8 cellular contexts compared by ENCODE assay signal in the genomic region with DNA sequence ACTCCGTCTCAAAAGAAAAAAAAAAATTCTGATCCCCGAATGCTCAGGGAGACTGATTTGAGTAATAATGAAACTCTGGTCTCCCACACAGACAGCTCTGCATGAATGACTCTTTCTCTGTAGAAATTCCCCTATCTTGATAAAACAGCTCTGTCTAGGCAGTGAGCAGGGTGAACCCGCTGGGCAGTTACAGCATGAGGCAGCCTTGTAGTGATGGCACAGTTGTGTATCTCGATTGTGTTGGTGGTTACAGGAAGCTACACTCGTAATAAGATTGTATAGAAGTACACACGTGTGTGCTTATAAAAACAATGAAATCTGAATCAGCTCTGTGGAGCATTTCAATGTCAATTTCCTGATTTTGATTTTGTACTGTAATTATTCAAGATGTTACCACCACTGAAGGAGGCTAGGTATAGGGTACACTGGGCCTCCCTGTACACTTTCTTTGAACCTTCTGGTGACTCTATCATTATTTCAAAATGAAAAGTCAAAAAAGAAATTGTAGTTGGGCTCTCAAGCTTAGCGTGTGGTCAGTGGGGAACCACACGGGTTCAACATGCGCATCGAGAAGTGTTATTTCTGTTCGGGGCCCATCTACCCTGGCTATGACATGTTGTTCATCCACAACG. TPM values are rescaled to one million over a fixed set of nuclear protein-coding genes. Genes with fewer than 3 reads are reported as not detected.
DNase-seq lines count a peak whose midpoint lies in the region; ATAC-seq lines count a peak whose summit lies in the region.

No MANE protein-coding gene starts in this region.

- peak; percentile 76 for ATAC-seq in HG03139 (IDR thresholded peaks at IDR 0.05; ENCODE audit: unreplicated experiment)

- peak; percentile 72 for DNase-seq in activated CD4-positive, alpha-beta T cell treated with anti-CD3 and anti-CD28 coated beads for 48 hours
- no peak for DNase-seq in activated CD4-positive, alpha-beta T cell treated with anti-CD3 and anti-CD28 coated beads, Interleukin-2, amount 50 U/mL, for 1 hour
- peak; percentile 63 for DNase-seq in activated naive CD4-positive, alpha-beta T cell treated with anti-CD3 and anti-CD28 coated beads, Interleukin-2, amount 50 U/mL, for 16 hours
- peak; percentile 23 to 52 for DNase-seq in stimulated activated CD8-positive, alpha-beta memory T cell treated with anti-CD3 and anti-CD28 coated beads, Interleukin-7, amount 100 ng/mL, for 48 hours (ENCODE audit: extremely low read depth in 1 of 2, low read depth in 1 of 2)
- DNase-seq in mucosa of gallbladder (ENCODE audit: low spot score) = no peak
- DNase-seq in UCSD-AML1 (lab: John Stamatoyannopoulos, UW; ENCODE audit: unreplicated experiment) = no peak
- no peak for DNase-seq in HCEC 1CT

RNA-seq across cellular contexts. Expression of a gene that starts 34.9 kb away (rescaled TPM):
- total RNA-seq in mucosa of gallbladder = 125 TPM

Comparison
In these comparisons a context has a peak if more than half of its experiments do, and no peak if none do; other contexts are left out.
1. DNase-seq: peak in activated CD4-positive, alpha-beta T cell treated with anti-CD3 and anti-CD28 coated beads for 48 hours (single experiment), activated naive CD4-positive, alpha-beta T cell treated with anti-CD3 and anti-CD28 coated beads, Interleukin-2, amount 50 U/mL, for 16 hours (single experiment) and stimulated activated CD8-positive, alpha-beta memory T cell treated with anti-CD3 and anti-CD28 coated beads, Interleukin-7, amount 100 ng/mL, for 48 hours (2 of 2); none in activated CD4-positive, alpha-beta T cell treated with anti-CD3 and anti-CD28 coated beads, Interleukin-2, amount 50 U/mL, for 1 hour (single experiment), mucosa of gallbladder (single experiment), UCSD-AML1 (single experiment) and HCEC 1CT (single experiment).